Comparison of ENCODE assay signal across 36 cellular contexts in genomic region chr10:125417605-125418004, GRCh38.
"Had no signal": no experiment of that assay in that cellular context is flagged by ENCODE, and none has a peak within 500 bp of the region (broad histone marks: within the 10 kb centered on the region; RNA-seq: fewer than 3 reads in every experiment).

No MANE protein-coding gene starts in this region.

- H3K4me1 ChIP-seq: adrenal gland, ascending aorta, breast epithelium had no signal

- H3K9me3 Mint-ChIP-seq: activated naive CD4-positive, alpha-beta T cell treated with anti-CD3 and anti-CD28 coated beads for 36 hours; activated naive CD4-positive, alpha-beta T cell treated with anti-CD3 and anti-CD28 coated beads, Interleukin-2, amount 50 U/mL, for 24 hours; activated naive CD8-positive, alpha-beta T cell treated with anti-CD3 and anti-CD28 coated beads, Interleukin-2, amount 10 ng/mL, durations not matched to agents 7 days and 5 days had no signal

- H3K9me3 ChIP-seq: adrenal gland, ascending aorta, body of pancreas, breast epithelium had no signal

- H3K27me3 Mint-ChIP-seq: activated naive CD4-positive, alpha-beta T cell treated with anti-CD3 and anti-CD28 coated beads, Interleukin-2, amount 10 ng/mL, durations not matched to agents 7 days and 5 days; activated naive CD4-positive, alpha-beta T cell treated with anti-CD3 and anti-CD28 coated beads, Interleukin-2, amount 50 U/mL, for 24 hours; activated naive CD8-positive, alpha-beta T cell; activated naive CD8-positive, alpha-beta T cell treated with anti-CD3 and anti-CD28 coated beads for 36 hours; activated naive CD8-positive, alpha-beta T cell treated with anti-CD3 and anti-CD28 coated beads, Interleukin-2, amount 10 ng/mL, durations not matched to agents 7 days and 5 days; activated naive CD8-positive, alpha-beta T cell treated with anti-CD3 and anti-CD28 coated beads, Interleukin-2, amount 50 U/mL, for 24 hours had no signal

- DNase-seq: activated effector memory CD4-positive, alpha-beta T cell treated with anti-CD3 and anti-CD28 coated beads, Interleukin-2, amount 50 U/mL, for 16 hours; activated effector memory CD4-positive, alpha-beta T cell treated with Interleukin-2 at 50 U/mL for 16 hours; activated gamma-delta T cell; activated gamma-delta T cell treated with Interleukin-2 at 50 U/mL for 16 hours; activated naive CD4-positive, alpha-beta T cell; activated naive CD4-positive, alpha-beta T cell treated with anti-CD3 and anti-CD28 coated beads for 36 hours; activated naive CD4-positive, alpha-beta T cell treated with anti-CD3 and anti-CD28 coated beads, Interleukin-2, amount 10 ng/mL, durations not matched to agents 7 days and 5 days; activated naive CD4-positive, alpha-beta T cell treated with anti-CD3 and anti-CD28 coated beads, Interleukin-2, amount 50 U/mL, for 16 hours; activated naive CD4-positive, alpha-beta T cell treated with Interleukin-2 at 50 U/mL for 16 hours; activated naive CD8-positive, alpha-beta T cell treated with anti-CD3 and anti-CD28 coated beads for 36 hours; activated naive CD8-positive, alpha-beta T cell treated with anti-CD3 and anti-CD28 coated beads, Interleukin-2, amount 10 ng/mL, durations not matched to agents 7 days and 5 days; activated naive CD8-positive, alpha-beta T cell treated with anti-CD3 and anti-CD28 coated beads, Interleukin-2, amount 50 U/mL, for 24 hours; activated T-cell treated with anti-CD3 and anti-CD28 coated beads, Interleukin-2, amount 50 U/mL, for 4 hours; activated T-cell treated with anti-CD3 and anti-CD28 coated beads, Interleukin-2, amount 50 U/mL, for 48 hours; activated T-cell treated with anti-CD3 and anti-CD28 coated beads, Interleukin-2, amount 50 U/mL, for 72 hours; adrenal gland; amniotic stem cell; amygdala; anterior cingulate cortex; aorta; body of pancreas; brain microvascular endothelial cell; caudate nucleus; central memory CD4-positive, alpha-beta T cell; cerebellar nuclear complex had no signal

- H3K4me3 Mint-ChIP-seq: activated naive CD4-positive, alpha-beta T cell treated with anti-CD3 and anti-CD28 coated beads for 36 hours; activated naive CD4-positive, alpha-beta T cell treated with anti-CD3 and anti-CD28 coated beads, Interleukin-2, amount 10 ng/mL, durations not matched to agents 7 days and 5 days; activated naive CD4-positive, alpha-beta T cell treated with anti-CD3 and anti-CD28 coated beads, Interleukin-2, amount 50 U/mL, for 24 hours; activated naive CD8-positive, alpha-beta T cell; activated naive CD8-positive, alpha-beta T cell treated with anti-CD3 and anti-CD28 coated beads for 36 hours; activated naive CD8-positive, alpha-beta T cell treated with anti-CD3 and anti-CD28 coated beads, Interleukin-2, amount 10 ng/mL, durations not matched to agents 7 days and 5 days; activated naive CD8-positive, alpha-beta T cell treated with anti-CD3 and anti-CD28 coated beads, Interleukin-2, amount 50 U/mL, for 24 hours; activated T-cell treated with anti-CD3 and anti-CD28 coated beads, Interleukin-2, amount 50 U/mL, for 4 hours; activated T-cell treated with anti-CD3 and anti-CD28 coated beads, Interleukin-2, amount 50 U/mL, for 72 hours; activated T-helper 1 cell treated with anti-CD3 and anti-CD28 coated beads, Interleukin-12 subunit alpha, Interleukin-12 subunit beta, Interleukin-2, Interleukin-4 antibody, amounts not matched to agents 30 ng/mL and 10 ng/mL and 1 ng/mL, durations not matched to agents 14 hours and 24 hours and 36 hours; activated T-helper 17 cell treated with anti-CD3 and anti-CD28 coated beads, Interleukin-2, amount 50 U/mL, for 72 hours; brain; central memory CD8-positive, alpha-beta T cell had no signal

- H3K27ac ChIP-seq: adrenal gland, ascending aorta, body of pancreas, brain microvascular endothelial cell, breast epithelium, cardiac muscle cell had no signal

- H3K27me3 ChIP-seq: adrenal gland, ascending aorta, body of pancreas, brain microvascular endothelial cell, cardiac muscle cell had no signal

- H3K36me3 Mint-ChIP-seq: activated naive CD4-positive, alpha-beta T cell treated with anti-CD3 and anti-CD28 coated beads, Interleukin-2, amount 10 ng/mL, durations not matched to agents 7 days and 5 days; activated naive CD4-positive, alpha-beta T cell treated with anti-CD3 and anti-CD28 coated beads, Interleukin-2, amount 50 U/mL, for 24 hours; activated naive CD4-positive, alpha-beta T cell treated with anti-CD3 and anti-CD28 coated beads, Interleukin-2, amount 50 U/mL, for 72 hours; activated naive CD8-positive, alpha-beta T cell; activated naive CD8-positive, alpha-beta T cell treated with anti-CD3 and anti-CD28 coated beads for 36 hours; activated naive CD8-positive, alpha-beta T cell treated with anti-CD3 and anti-CD28 coated beads, Interleukin-2, amount 10 ng/mL, durations not matched to agents 7 days and 5 days; brain had no signal

- H3K4me3 ChIP-seq: adrenal gland, ascending aorta, body of pancreas, breast epithelium, cardiac muscle cell had no signal

- ATAC-seq: activated naive CD4-positive, alpha-beta T cell treated with anti-CD3 and anti-CD28 coated beads, Interleukin-2, amount 50 U/mL, for 72 hours; activated naive CD8-positive, alpha-beta T cell treated with anti-CD3 and anti-CD28 coated beads, Interleukin-2, amount 50 U/mL, for 24 hours; activated T-cell treated with anti-CD3 and anti-CD28 coated beads, Interleukin-2, amount 50 U/mL, for 4 hours; activated T-cell treated with anti-CD3 and anti-CD28 coated beads, Interleukin-2, amount 50 U/mL, for 72 hours; activated T-helper 17 cell treated with anti-CD3 and anti-CD28 coated beads, Interleukin-2, amount 50 U/mL, for 72 hours; body of pancreas had no signal

- H3K36me3 ChIP-seq: adrenal gland, ascending aorta, brain microvascular endothelial cell, breast epithelium, cardiac muscle cell had no signal

- H3K4me1 Mint-ChIP-seq: activated naive CD4-positive, alpha-beta T cell treated with anti-CD3 and anti-CD28 coated beads, Interleukin-2, amount 10 ng/mL, durations not matched to agents 7 days and 5 days; activated naive CD4-positive, alpha-beta T cell treated with anti-CD3 and anti-CD28 coated beads, Interleukin-2, amount 50 U/mL, for 24 hours; activated naive CD8-positive, alpha-beta T cell treated with anti-CD3 and anti-CD28 coated beads for 36 hours; activated naive CD8-positive, alpha-beta T cell treated with anti-CD3 and anti-CD28 coated beads, Interleukin-2, amount 10 ng/mL, durations not matched to agents 7 days and 5 days; activated naive CD8-positive, alpha-beta T cell treated with anti-CD3 and anti-CD28 coated beads, Interleukin-2, amount 50 U/mL, for 24 hours; activated T-helper 17 cell treated with anti-CD3 and anti-CD28 coated beads, Interleukin-2, amount 50 U/mL, for 72 hours; central memory CD8-positive, alpha-beta T cell had no signal

- H3K27ac Mint-ChIP-seq: activated naive CD4-positive, alpha-beta T cell treated with anti-CD3 and anti-CD28 coated beads for 36 hours; activated naive CD4-positive, alpha-beta T cell treated with anti-CD3 and anti-CD28 coated beads, Interleukin-2, amount 10 ng/mL, durations not matched to agents 7 days and 5 days; activated naive CD4-positive, alpha-beta T cell treated with anti-CD3 and anti-CD28 coated beads, Interleukin-2, amount 50 U/mL, for 24 hours; activated naive CD4-positive, alpha-beta T cell treated with anti-CD3 and anti-CD28 coated beads, Interleukin-2, amount 50 U/mL, for 72 hours; activated naive CD8-positive, alpha-beta T cell; activated naive CD8-positive, alpha-beta T cell treated with anti-CD3 and anti-CD28 coated beads for 36 hours; activated naive CD8-positive, alpha-beta T cell treated with anti-CD3 and anti-CD28 coated beads, Interleukin-2, amount 10 ng/mL, durations not matched to agents 7 days and 5 days; activated naive CD8-positive, alpha-beta T cell treated with anti-CD3 and anti-CD28 coated beads, Interleukin-2, amount 50 U/mL, for 24 hours; activated T-cell treated with anti-CD3 and anti-CD28 coated beads, Interleukin-2, amount 50 U/mL, for 72 hours; activated T-helper 1 cell treated with anti-CD3 and anti-CD28 coated beads, Interleukin-12 subunit alpha, Interleukin-12 subunit beta, Interleukin-2, Interleukin-4 antibody, amounts not matched to agents 30 ng/mL and 10 ng/mL and 1 ng/mL, durations not matched to agents 14 hours and 24 hours and 36 hours; activated T-helper 17 cell treated with anti-CD3 and anti-CD28 coated beads, Interleukin-2, amount 50 U/mL, for 72 hours; activated T-helper 2 cell treated with anti-CD3 and anti-CD28 coated beads, Interferon-gamma antibody, Interleukin-2, Interleukin-4, amounts not matched to agents 10 μg/mL and 5 μg/mL and 100 μg/mL, durations not matched to agents 14 hours and 24 hours and 36 hours; brain had no signal
